ENCODE assay signal across 16 cellular contexts in genomic region chr7:140218656-140219055, GRCh38. TPM values are rescaled to one million over a fixed set of nuclear protein-coding genes. Genes with fewer than 3 reads are reported as not detected.
A peak's percentile ranks its signal among the peaks of the same experiment; 100 is the strongest.
DNase-seq lines count a peak whose midpoint lies in the region; ATAC-seq and TF ChIP-seq lines count a peak whose summit lies in the region.
"Had no signal": no experiment of that assay in that cellular context is flagged by ENCODE, and none has a peak within 500 bp of the region (broad histone marks: within the 10 kb centered on the region; RNA-seq: fewer than 3 reads in every experiment).

No MANE protein-coding gene starts in this region.

- 92 to 93% methylated on average over 4 of the region's 4 CpGs for WGBS in esophagus squamous epithelium, 2 donors

- no peaks in the 10 kb centered on the region for H3F3A ChIP-seq in GM23338 (replicated peaks; ENCODE audit: low read depth)

- peaks cover 14% of the 10 kb centered on the region; the same call in 2 of the 3 replicates for H3K9me3 Mint-ChIP-seq in GM23338
- H3K9me3 Mint-ChIP-seq in stimulated activated memory B cell treated with anti-CD40 and anti-IgM and Interleukin-4, amounts not matched to agents 10 μg/mL and 1 μg/mL and 100 μg/mL, for 72 hours: peaks cover 11% of the 10 kb centered on the region
- peaks cover 14% of the 10 kb centered on the region for H3K9me3 Mint-ChIP-seq in activated CD8-positive, alpha-beta memory T cell treated with anti-CD3 and anti-CD28 coated beads, Interleukin-2, amount 10 ng/mL, durations not matched to agents 7 days and 5 days (ENCODE audit: low read depth)

- no peak for TF ChIP-seq POLR2A in esophagus squamous epithelium (IDR thresholded peaks at IDR 0.05)

- H3K4me3 ChIP-seq in GM23338 (no peak overlapping the region), esophagus squamous epithelium (no peak overlapping the region)
- H3K4me3 ChIP-seq: BLaER1 treated with 17β-estradiol and CSF1 and Interleukin-3, amounts not matched to agents 10 nM and 100 nM had no signal

- no peak for TF ChIP-seq RAD21 in Ishikawa (IDR thresholded peaks at IDR 0.05; ENCODE audit: low read depth)

- no peak overlapping the region for H3K4me2 ChIP-seq in GM23338
- H3K4me2 ChIP-seq: BLaER1 treated with 17β-estradiol and CSF1 and Interleukin-3, amounts not matched to agents 10 nM and 100 nM had no signal

- TF ChIP-seq CTCF in GM23338 (conservative IDR thresholded peaks at IDR 0.05; ENCODE audit: low read depth in 2 of 2): no peak
- TF ChIP-seq CTCF in esophagus squamous epithelium (IDR thresholded peaks at IDR 0.05): no peak

- no peaks in the 10 kb centered on the region for H3K36me3 ChIP-seq in GM23338 (ENCODE audit: insufficient read depth)
- H3K36me3 ChIP-seq in esophagus squamous epithelium: no peaks in the 10 kb centered on the region
- H3K36me3 ChIP-seq: BLaER1 treated with 17β-estradiol and CSF1 and Interleukin-3, amounts not matched to agents 10 nM and 100 nM had no signal

- H3K4me1 ChIP-seq in GM23338 (ENCODE audit: insufficient read depth) (no peaks in the 10 kb centered on the region), esophagus squamous epithelium (peaks cover 5 to 21% (median 7%) of the 10 kb centered on the region in 3 donors)

- no peak overlapping the region; the same call in 1 of the 2 replicates for H3K27ac Mint-ChIP-seq in GM23338
- H3K27ac Mint-ChIP-seq in stimulated activated memory B cell treated with anti-CD40 and anti-IgM and Interleukin-4, amounts not matched to agents 10 μg/mL and 1 μg/mL and 100 μg/mL, for 72 hours: peak overlapping the region; percentile 73
- no peak overlapping the region for H3K27ac Mint-ChIP-seq in activated CD8-positive, alpha-beta memory T cell treated with anti-CD3 and anti-CD28 coated beads, Interleukin-2, amount 10 ng/mL, durations not matched to agents 7 days and 5 days
- H3K27ac Mint-ChIP-seq: B cell, H9 had no signal

- CTCF ChIA-PET in activated CD8-positive, alpha-beta memory T cell treated with anti-CD3 and anti-CD28 coated beads, Interleukin-2, amount 10 ng/mL, durations not matched to agents 7 days and 5 days (lab: Charles Lee): interaction anchor here (1.0 to 2.7 kb wide), 2 partner anchors 26 to 41 kb away, joined by 3 to 7 read pairs; partner anchors contain the start of gene KDM7A

- no peak for ATAC-seq in GM23338
- ATAC-seq in stimulated activated memory B cell treated with anti-CD40 and anti-IgM and Interleukin-4, amounts not matched to agents 10 μg/mL and 1 μg/mL and 100 μg/mL, for 72 hours: no peak
- ATAC-seq in activated CD8-positive, alpha-beta memory T cell treated with anti-CD3 and anti-CD28 coated beads, Interleukin-2, amount 10 ng/mL, durations not matched to agents 7 days and 5 days: no peak

- no peak overlapping the region for H3K4me3 Mint-ChIP-seq in GM23338
- no peak overlapping the region for H3K4me3 Mint-ChIP-seq in stimulated activated memory B cell treated with anti-CD40 and anti-IgM and Interleukin-4, amounts not matched to agents 10 μg/mL and 1 μg/mL and 100 μg/mL, for 72 hours
- H3K4me3 Mint-ChIP-seq in activated CD8-positive, alpha-beta memory T cell treated with anti-CD3 and anti-CD28 coated beads, Interleukin-2, amount 10 ng/mL, durations not matched to agents 7 days and 5 days: no peak overlapping the region
- H3K4me3 Mint-ChIP-seq: B cell; CD8-positive, alpha-beta memory T cell; H9 had no signal

- H3K27me3 ChIP-seq in GM23338 (ENCODE audit: insufficient read depth) (no peaks in the 10 kb centered on the region), esophagus squamous epithelium (peaks cover 0 to 12% (median 0%) of the 10 kb centered on the region in 4 donors)
- H3K27me3 ChIP-seq: BLaER1 treated with 17β-estradiol and CSF1 and Interleukin-3, amounts not matched to agents 10 nM and 100 nM had no signal

- H3K27me3 Mint-ChIP-seq in GM23338 (ENCODE audit: insufficient read depth, low read depth, poor library complexity): peaks cover 2% of the 10 kb centered on the region
- no peaks in the 10 kb centered on the region for H3K27me3 Mint-ChIP-seq in stimulated activated memory B cell treated with anti-CD40 and anti-IgM and Interleukin-4, amounts not matched to agents 10 μg/mL and 1 μg/mL and 100 μg/mL, for 72 hours
- H3K27me3 Mint-ChIP-seq in activated CD8-positive, alpha-beta memory T cell treated with anti-CD3 and anti-CD28 coated beads, Interleukin-2, amount 10 ng/mL, durations not matched to agents 7 days and 5 days: no peaks in the 10 kb centered on the region
- H3K27me3 Mint-ChIP-seq: B cell; CD8-positive, alpha-beta memory T cell had no signal

- no peaks in the 10 kb centered on the region for H3K9me3 ChIP-seq in esophagus squamous epithelium

- peak overlapping the region; percentile 78; the same call in 1 of the 2 replicates for H2AFZ ChIP-seq in GM23338

- DNase-seq in GM23338 (ENCODE audit: low spot score) (no peak), esophagus squamous epithelium (lab: John Stamatoyannopoulos, UW) (no peak), NCI-H1694 (lab: John Stamatoyannopoulos, UW) (no peak), DMS53 (lab: John Stamatoyannopoulos, UW) (no peak)
- no peak for DNase-seq in activated CD8-positive, alpha-beta memory T cell treated with anti-CD3 and anti-CD28 coated beads, Interleukin-2, amount 10 ng/mL, durations not matched to agents 7 days and 5 days
- DNase-seq: CD8-positive, alpha-beta memory T cell; COR-L47; DMS79; GDM1; GOT3; H9; IMR-90 had no signal

- peaks cover 15% of the 10 kb centered on the region for H3K9me2 ChIP-seq in GM23338 (ENCODE audit: insufficient read depth)

- H4K20me1 ChIP-seq in GM23338 (replicated peaks; ENCODE audit: insufficient read depth): no peaks in the 10 kb centered on the region
- H4K20me1 ChIP-seq: BLaER1 treated with 17β-estradiol and CSF1 and Interleukin-3, amounts not matched to agents 10 nM and 100 nM had no signal

- H3K79me2 ChIP-seq in GM23338 (replicated peaks; ENCODE audit: insufficient read depth): no peaks in the 10 kb centered on the region

- H3K36me3 Mint-ChIP-seq in GM23338 (ENCODE audit: low read depth): peaks cover 5% of the 10 kb centered on the region; the same call in 1 of the 3 replicates
- peaks cover 6% of the 10 kb centered on the region for H3K36me3 Mint-ChIP-seq in stimulated activated memory B cell treated with anti-CD40 and anti-IgM and Interleukin-4, amounts not matched to agents 10 μg/mL and 1 μg/mL and 100 μg/mL, for 72 hours
- peaks cover 19% of the 10 kb centered on the region for H3K36me3 Mint-ChIP-seq in activated CD8-positive, alpha-beta memory T cell treated with anti-CD3 and anti-CD28 coated beads, Interleukin-2, amount 10 ng/mL, durations not matched to agents 7 days and 5 days

- peaks cover 2% of the 10 kb centered on the region; the same call in 1 of the 3 replicates for H3K4me1 Mint-ChIP-seq in GM23338
- peaks cover 37% of the 10 kb centered on the region for H3K4me1 Mint-ChIP-seq in stimulated activated memory B cell treated with anti-CD40 and anti-IgM and Interleukin-4, amounts not matched to agents 10 μg/mL and 1 μg/mL and 100 μg/mL, for 72 hours
- peaks cover 35% of the 10 kb centered on the region for H3K4me1 Mint-ChIP-seq in activated CD8-positive, alpha-beta memory T cell treated with anti-CD3 and anti-CD28 coated beads, Interleukin-2, amount 10 ng/mL, durations not matched to agents 7 days and 5 days

- no peak overlapping the region for H3K27ac ChIP-seq in GM23338 (ENCODE audit: low read depth)
- peak overlapping the region in 3 of 4 donors; percentile 79 to 83 (median 81) for H3K27ac ChIP-seq in esophagus squamous epithelium
- H3K27ac ChIP-seq: BLaER1 treated with 17β-estradiol and CSF1 and Interleukin-3, amounts not matched to agents 10 nM and 100 nM had no signal

- intact Hi-C loops in esophagus squamous epithelium (cut with DNase I): no loop called here

- no peak for TF ChIP-seq EP300 in Ishikawa (IDR thresholded peaks at IDR 0.05; ENCODE audit: borderline replicate concordance)

TF ChIP-seq in GM23338, 12 proteins besides CTCF, POLR2A, EP300 and RAD21 (continues in another document):
- no peak for TF ChIP-seq POLR2AphosphoS5 (IDR thresholded peaks at IDR 0.05; ENCODE audit: low read depth)
- no peak for TF ChIP-seq ZNF114 (CRISPR knock-in tag; IDR thresholded peaks at IDR 0.05)

TF ChIP-seq in Ishikawa, 13 proteins besides CTCF, POLR2A, EP300 and RAD21:
- TF ChIP-seq YY1 (IDR thresholded peaks at IDR 0.05; ENCODE audit: low read depth): no peak
- peak; percentile 15; the same call in 1 of the 2 replicates for TF ChIP-seq TCF12 (IDR thresholded peaks at IDR 0.05; ENCODE audit: low read depth)

RNA-seq across cellular contexts. Expression of gene KDM7A, which starts 41.9 kb away (rescaled TPM):
- 9.4 and 10.8 TPM in 2 replicates for total RNA-seq in GM23338 (2014; rRNA removed; shearing (Covaris generic))
- 2.0 and 2.3 TPM in 2 replicates for polyA plus RNA-seq in GM23338 (2016; fragmentation: Nextera tagmentation; extraction: Ambion mirVana)
- 10 to 100 TPM; 11.5 to 28.3 (median 19.9) TPM for total RNA-seq in esophagus squamous epithelium
- total RNA-seq in activated CD8-positive, alpha-beta memory T cell treated with anti-CD3 and anti-CD28 coated beads, Interleukin-2, amount 10 ng/mL, durations not matched to agents 7 days and 5 days: 10 to 100 TPM in 1 of 2 experiments, 1 to 10 TPM in 1; 7.3 to 13.1 TPM
